26 cellular contexts compared by ENCODE assay signal in the genomic region with DNA sequence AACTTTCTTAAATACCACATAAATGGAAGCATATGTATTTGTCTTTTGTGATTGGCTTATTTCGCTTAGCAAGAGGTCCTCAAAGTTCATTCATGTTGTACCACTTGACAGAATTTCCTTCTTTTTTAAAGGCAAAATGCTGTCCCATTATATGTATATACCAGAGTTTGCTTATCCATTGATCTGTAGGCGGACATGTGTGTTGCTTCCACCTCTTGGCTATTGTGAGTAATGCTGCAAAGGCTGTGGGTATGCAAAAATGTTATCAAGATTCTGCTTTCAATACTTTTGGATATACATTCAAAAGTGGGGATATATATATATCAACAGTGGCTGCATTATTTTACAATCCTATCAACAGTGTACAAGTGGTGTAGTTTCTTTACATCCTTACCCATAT.
DNase-seq lines count a peak whose midpoint lies in the region; ATAC-seq and TF ChIP-seq lines count a peak whose summit lies in the region.
"Had no signal": no experiment of that assay in that cellular context is flagged by ENCODE, and none has a peak within 500 bp of the region (broad histone marks: within the 10 kb centered on the region; RNA-seq: fewer than 3 reads in every experiment).

No MANE protein-coding gene starts in this region.

- POLR2A ChIA-PET in MCF 10A (lab: Yijun Ruan, JAX): no interaction called here

- H3K27me3 Mint-ChIP-seq in MCF 10A (ENCODE audit: insufficient read depth, unreplicated experiment) (no peaks in the 10 kb centered on the region), endodermal cell (ENCODE audit: insufficient read depth) (no peaks in the 10 kb centered on the region), endothelial cell (ENCODE audit: unreplicated experiment) (no peaks in the 10 kb centered on the region)
- H3K27me3 Mint-ChIP-seq: activated CD4-positive, alpha-beta T cell treated with anti-CD3 and anti-CD28 coated beads, Interleukin-2, amount 10 ng/mL, durations not matched to agents 7 days and 5 days had no signal

- CTCF ChIA-PET in MCF 10A (lab: Yijun Ruan, JAX): interaction anchor here (0.6 kb wide), 1 partner anchor 785 kb away, joined by 3 read pairs; no protein-coding TSS in a partner anchor

- no TSS peak for BruUV-seq in MCF 10A (replicated peaks; lab: Mats Ljungman, UMichigan)

- H3K27me3 ChIP-seq in breast epithelium (no peaks in the 10 kb centered on the region), endodermal cell (ENCODE audit: control insufficient read depth, insufficient read depth, low read length, poor library complexity, severe bottlenecking) (no peaks in the 10 kb centered on the region), neuronal stem cell (ENCODE audit: control insufficient read depth in 3 of 3, insufficient read depth in 3 of 3, low read depth in 1 of 3, low read length in 3 of 3) (no peaks in the 10 kb centered on the region)
- H3K27me3 ChIP-seq: adrenal gland, esophagus squamous epithelium, pancreas, transverse colon had no signal

- H2AFZ ChIP-seq in neuronal stem cell (ENCODE audit: low read length): no peak overlapping the region

- no peak overlapping the region for H3K23ac ChIP-seq in neuronal stem cell (ENCODE audit: low read depth, low read length, poor library complexity)

- TF ChIP-seq CTCF in MCF 10A (IDR thresholded peaks at IDR 0.05; ENCODE audit: unreplicated experiment) (peak; percentile 12), breast epithelium (IDR thresholded peaks at IDR 0.05) (no peak), endodermal cell (conservative IDR thresholded peaks at IDR 0.05) (peak; percentile 34), retinal pigment epithelial cell (conservative IDR thresholded peaks at IDR 0.05; ENCODE audit: low read depth, low read length) (peak; percentile 10), endothelial cell (IDR thresholded peaks at IDR 0.05; ENCODE audit: unreplicated experiment) (no peak)

- no peak overlapping the region for H3K4me3 ChIP-seq in breast epithelium
- H3K4me3 ChIP-seq in endodermal cell (ENCODE audit: low read length): no peak overlapping the region
- no peak overlapping the region for H3K4me3 ChIP-seq in retinal pigment epithelial cell (ENCODE audit: low read length)
- H3K4me3 ChIP-seq in neuronal stem cell (ENCODE audit: low read length in 2 of 2): no peak overlapping the region
- H3K4me3 ChIP-seq: adrenal gland, esophagus squamous epithelium, K562, pancreas, smooth muscle cell, transverse colon had no signal

- DNase-seq in MCF 10A (ENCODE audit: unreplicated experiment) (no peak), breast epithelium (ENCODE audit: low spot score in 2 of 2) (no peak), endodermal cell (no peak), retinal pigment epithelial cell (ENCODE audit: low read depth) (no peak), endothelial cell (ENCODE audit: low spot score) (no peak), nucleus accumbens (lab: John Stamatoyannopoulos, UW) (no peak), neuronal stem cell (ENCODE audit: low spot score) (no peak)
- DNase-seq: activated CD4-positive, alpha-beta T cell treated with anti-CD3 and anti-CD28 coated beads, Interleukin-2, amount 10 ng/mL, durations not matched to agents 7 days and 5 days; activated naive CD4-positive, alpha-beta T cell; activated T-cell treated with anti-CD3 and anti-CD28 coated beads, Interleukin-2, amount 50 U/mL, for 48 hours; adrenal gland; esophagus squamous epithelium; GDM1; HCEC 1CT; natural killer cell; NCI-H1436; NCI-H345; pancreas; retina; RPMI8226; stimulated activated CD4-positive, alpha-beta T cell treated with anti-CD3 and anti-CD28 coated beads, Interleukin-2, amount 100 ng/mL, for 24 hours; transverse colon had no signal

- H2AK5ac ChIP-seq in neuronal stem cell (ENCODE audit: low read depth, low read length): no peak overlapping the region

- H2BK120ac ChIP-seq in neuronal stem cell (ENCODE audit: low read depth, low read length): no peak overlapping the region

- no peak overlapping the region for H3K4me2 ChIP-seq in neuronal stem cell (ENCODE audit: insufficient read depth, low read length, poor library complexity, severe bottlenecking)
- H3K4me2 ChIP-seq: smooth muscle cell had no signal

- H3K4me3 Mint-ChIP-seq in MCF 10A (ENCODE audit: unreplicated experiment) (no peak overlapping the region), endodermal cell (no peak overlapping the region), endothelial cell (ENCODE audit: unreplicated experiment) (no peak overlapping the region)
- H3K4me3 Mint-ChIP-seq: activated CD4-positive, alpha-beta T cell treated with anti-CD3 and anti-CD28 coated beads, Interleukin-2, amount 10 ng/mL, durations not matched to agents 7 days and 5 days; natural killer cell had no signal

- H3K27ac Mint-ChIP-seq in MCF 10A (ENCODE audit: low read depth, unreplicated experiment) (no peak overlapping the region), endodermal cell (no peak overlapping the region), endothelial cell (ENCODE audit: unreplicated experiment) (no peak overlapping the region)
- H3K27ac Mint-ChIP-seq: activated CD4-positive, alpha-beta T cell treated with anti-CD3 and anti-CD28 coated beads, Interleukin-2, amount 10 ng/mL, durations not matched to agents 7 days and 5 days; natural killer cell had no signal

- H3K27ac ChIP-seq in breast epithelium (no peak overlapping the region), endodermal cell (ENCODE audit: low read depth, low read length) (no peak overlapping the region), neuronal stem cell (replicated peaks; ENCODE audit: low read length) (no peak overlapping the region)
- H3K27ac ChIP-seq: adrenal gland, esophagus squamous epithelium, pancreas, transverse colon had no signal

- H3K9ac ChIP-seq in endodermal cell (ENCODE audit: extremely low read depth, low read length, poor library complexity, severe bottlenecking) (no peak overlapping the region), neuronal stem cell (ENCODE audit: low read depth, low read length, poor library complexity) (no peak overlapping the region)

- peak; percentile 48; the same call in 1 of the 3 replicates for ATAC-seq in SK-N-SH treated with all-trans-retinoic acid at 6 μM for 48 hours
- ATAC-seq: K562, left lobe of liver, natural killer cell, pancreas had no signal

- TF ChIP-seq POLR2A in breast epithelium (IDR thresholded peaks at IDR 0.05): no peak

- no peak overlapping the region for H4K91ac ChIP-seq in neuronal stem cell (ENCODE audit: low read depth, low read length, poor library complexity)

- H3K4me1 Mint-ChIP-seq in MCF 10A (ENCODE audit: insufficient read depth, unreplicated experiment) (no peaks in the 10 kb centered on the region), endodermal cell (peaks cover 7% of the 10 kb centered on the region), endothelial cell (ENCODE audit: unreplicated experiment) (no peaks in the 10 kb centered on the region)
- H3K4me1 Mint-ChIP-seq: activated CD4-positive, alpha-beta T cell treated with anti-CD3 and anti-CD28 coated beads, Interleukin-2, amount 10 ng/mL, durations not matched to agents 7 days and 5 days; natural killer cell had no signal

- H3K36me3 Mint-ChIP-seq in MCF 10A (ENCODE audit: insufficient read depth, unreplicated experiment) (no peaks in the 10 kb centered on the region), endodermal cell (ENCODE audit: low read depth) (no peaks in the 10 kb centered on the region), endothelial cell (ENCODE audit: low read depth, unreplicated experiment) (no peaks in the 10 kb centered on the region)
- H3K36me3 Mint-ChIP-seq: natural killer cell had no signal

- no peak overlapping the region for H3K14ac ChIP-seq in neuronal stem cell (ENCODE audit: low read length)

- WGBS in endodermal cell (ENCODE audit: insufficient coverage in 1 of 2, insufficient read length in 1 of 2), 2 experiments: 88% methylated on average over 2 of the region's 2 CpGs; no CpG with 5 or more reads in 1 of the 2 experiments
- WGBS in neuronal stem cell (ENCODE audit: extremely low coverage in 2 of 2, insufficient read length in 2 of 2, insufficient replicate concordance in 1 of 2), 2 donors: no CpG with 5 or more reads among the region's 2 CpGs

- H2BK15ac ChIP-seq in neuronal stem cell (ENCODE audit: low read length): no peak overlapping the region

- no peaks in the 10 kb centered on the region for H3K36me3 ChIP-seq in breast epithelium
- no peaks in the 10 kb centered on the region for H3K36me3 ChIP-seq in endodermal cell (ENCODE audit: control insufficient read depth, insufficient read depth, low read length)
- H3K36me3 ChIP-seq in neuronal stem cell (replicated peaks in 1 of 2; ENCODE audit: control insufficient read depth in 2 of 2, insufficient read depth in 2 of 2, low read length in 2 of 2): no peaks in the 10 kb centered on the region
- H3K36me3 ChIP-seq: adrenal gland, esophagus squamous epithelium, pancreas, transverse colon had no signal

- no peak overlapping the region for H2BK5ac ChIP-seq in neuronal stem cell (ENCODE audit: low read length)

- H2BK12ac ChIP-seq in neuronal stem cell (ENCODE audit: low read length): no peak overlapping the region

- H3K79me1 ChIP-seq in neuronal stem cell (ENCODE audit: low read depth, low read length): no peaks in the 10 kb centered on the region

- H3K9me3 ChIP-seq in breast epithelium (no peaks in the 10 kb centered on the region), endodermal cell (ENCODE audit: control insufficient read depth, low read length) (no peaks in the 10 kb centered on the region), neuronal stem cell (replicated peaks in 1 of 2; ENCODE audit: control insufficient read depth in 2 of 2, insufficient read depth in 1 of 2, low read depth in 1 of 2, low read length in 2 of 2) (no peaks in the 10 kb centered on the region)
- H3K9me3 ChIP-seq: adrenal gland, esophagus squamous epithelium, pancreas, transverse colon had no signal

- H4K8ac ChIP-seq in neuronal stem cell (ENCODE audit: low read depth, low read length): no peak overlapping the region

- no peak overlapping the region for H3K18ac ChIP-seq in neuronal stem cell (ENCODE audit: low read length)

- no peak overlapping the region for H3K4ac ChIP-seq in neuronal stem cell (ENCODE audit: low read length)

- intact Hi-C loops in MCF 10A (cut with micrococcal nuclease) (no loop called here), breast epithelium (cut with DNase I; ENCODE audit: low total_unique reads) (no loop called here)

- H3K9me3 Mint-ChIP-seq in MCF 10A (ENCODE audit: unreplicated experiment) (no peaks in the 10 kb centered on the region), endodermal cell (no peaks in the 10 kb centered on the region), endothelial cell (ENCODE audit: unreplicated experiment) (no peaks in the 10 kb centered on the region)
- H3K9me3 Mint-ChIP-seq: activated CD4-positive, alpha-beta T cell treated with anti-CD3 and anti-CD28 coated beads, Interleukin-2, amount 10 ng/mL, durations not matched to agents 7 days and 5 days had no signal

- H3K4me1 ChIP-seq in breast epithelium (no peaks in the 10 kb centered on the region), endodermal cell (ENCODE audit: control insufficient read depth, insufficient read depth, low read length) (no peaks in the 10 kb centered on the region), neuronal stem cell (ENCODE audit: control insufficient read depth in 2 of 2, insufficient read depth in 1 of 2, low read depth in 1 of 2, low read length in 2 of 2) (no peaks in the 10 kb centered on the region)
- H3K4me1 ChIP-seq: adrenal gland, esophagus squamous epithelium, pancreas, transverse colon had no signal

TF ChIP-seq in SK-N-SH treated with all-trans-retinoic acid at 6 μM for 48 hours, 23 proteins besides CTCF, POLR2A, EP300 and RAD21:
- no peak for TF ChIP-seq GLIS3 (CRISPR knock-in tag; IDR thresholded peaks at IDR 0.05)
TF ChIP-seq in SK-N-SH treated with all-trans-retinoic acid at 6 μM for 48 hours: peak in this region for 0.

Comparison
In these comparisons a context has a peak if more than half of its experiments do, and no peak if none do; other contexts are left out.
1. CTCF ChIP-seq: peak in MCF 10A (single experiment), endodermal cell (single experiment) and retinal pigment epithelial cell (single experiment); none in breast epithelium (0 of 3) and endothelial cell (single experiment).